31 cellular contexts compared by ENCODE assay signal in genomic region chr22:25525376-25525775, GRCh38.
"Had no signal": no experiment of that assay in that cellular context is flagged by ENCODE, and none has a peak within 500 bp of the region (broad histone marks: within the 10 kb centered on the region; RNA-seq: fewer than 3 reads in every experiment).

No MANE protein-coding gene starts in this region.

- H3K27me3 ChIP-seq: ascending aorta, breast epithelium, dorsolateral prefrontal cortex, esophagus muscularis mucosa, foreskin keratinocyte, gastrocnemius medialis had no signal

- H3K4me3 Mint-ChIP-seq: activated CD4-positive, alpha-beta memory T cell treated with anti-CD3 and anti-CD28 coated beads for 36 hours; activated CD4-positive, alpha-beta T cell treated with anti-CD3 and anti-CD28 coated beads for 36 hours; activated CD4-positive, alpha-beta T cell treated with anti-CD3 and anti-CD28 coated beads, Interleukin-2, amount 10 ng/mL, durations not matched to agents 24 days and 14 days; activated CD8-positive, alpha-beta memory T cell treated with anti-CD3 and anti-CD28 coated beads, Interleukin-2, amount 10 ng/mL, durations not matched to agents 7 days and 5 days; activated CD8-positive, alpha-beta T cell treated with anti-CD3 and anti-CD28 coated beads, Interleukin-2, amount 10 ng/mL, durations not matched to agents 7 days and 5 days; activated naive CD4-positive, alpha-beta T cell treated with anti-CD3 and anti-CD28 coated beads, Interleukin-2, amount 10 ng/mL, durations not matched to agents 7 days and 5 days; activated naive CD8-positive, alpha-beta T cell treated with anti-CD3 and anti-CD28 coated beads, Interleukin-2, amount 10 ng/mL, durations not matched to agents 7 days and 5 days; activated T-helper 1 cell treated with anti-CD3 and anti-CD28 coated beads, Interleukin-12 subunit alpha, Interleukin-12 subunit beta, Interleukin-2, Interleukin-4 antibody, amounts not matched to agents 30 ng/mL and 10 ng/mL and 1 ng/mL, durations not matched to agents 14 hours and 24 hours and 36 hours; brain; central memory CD8-positive, alpha-beta T cell; dendritic cell treated with granulocyte-macrophage colony-stimulating factor and Interleukin-4, amounts not matched to agents 40 ng/mL and 50 ng/mL, for 4 days; endodermal cell had no signal

- H3K36me3 ChIP-seq: breast epithelium, gastrocnemius medialis had no signal

- H3K27me3 Mint-ChIP-seq: activated CD4-positive, alpha-beta memory T cell treated with anti-CD3 and anti-CD28 coated beads for 36 hours; activated CD4-positive, alpha-beta T cell treated with anti-CD3 and anti-CD28 coated beads, Interleukin-2, amount 10 ng/mL, durations not matched to agents 24 days and 14 days; brain; dendritic cell treated with granulocyte-macrophage colony-stimulating factor and Interleukin-4, amounts not matched to agents 40 ng/mL and 50 ng/mL, for 4 days had no signal

- H3K4me3 ChIP-seq: ascending aorta, breast epithelium, coronary artery, dorsolateral prefrontal cortex, esophagus muscularis mucosa, gastrocnemius medialis had no signal

- H3K4me1 Mint-ChIP-seq: activated CD4-positive, alpha-beta T cell treated with anti-CD3 and anti-CD28 coated beads for 36 hours; activated CD8-positive, alpha-beta memory T cell treated with anti-CD3 and anti-CD28 coated beads, Interleukin-2, amount 10 ng/mL, durations not matched to agents 7 days and 5 days; activated naive CD4-positive, alpha-beta T cell treated with anti-CD3 and anti-CD28 coated beads, Interleukin-2, amount 10 ng/mL, durations not matched to agents 7 days and 5 days; activated naive CD8-positive, alpha-beta T cell treated with anti-CD3 and anti-CD28 coated beads, Interleukin-2, amount 10 ng/mL, durations not matched to agents 7 days and 5 days; brain; central memory CD8-positive, alpha-beta T cell; endodermal cell had no signal

- DNase-seq: activated CD4-positive, alpha-beta memory T cell treated with anti-CD3 and anti-CD28 coated beads for 36 hours; activated CD4-positive, alpha-beta T cell treated with anti-CD3 and anti-CD28 coated beads for 36 hours; activated CD4-positive, alpha-beta T cell treated with anti-CD3 and anti-CD28 coated beads, Interleukin-2, amount 10 ng/mL, durations not matched to agents 24 days and 14 days; activated CD4-positive, CD25-positive, alpha-beta regulatory T cell; activated CD4-positive, CD25-positive, alpha-beta regulatory T cell treated with anti-CD3 and anti-CD28 coated beads, Interleukin-2, amount 50 U/mL, for 72 hours; activated CD8-positive, alpha-beta memory T cell treated with anti-CD3 and anti-CD28 coated beads, Interleukin-2, amount 10 ng/mL, durations not matched to agents 7 days and 5 days; activated CD8-positive, alpha-beta memory T cell treated with anti-CD3 and anti-CD28 coated beads, Interleukin-2, amount 50 U/mL, for 4 hours; activated CD8-positive, alpha-beta T cell treated with anti-CD3 and anti-CD28 coated beads, Interleukin-2, amount 10 ng/mL, durations not matched to agents 7 days and 5 days; activated gamma-delta T cell; activated naive CD4-positive, alpha-beta T cell; activated naive CD4-positive, alpha-beta T cell treated with anti-CD3 and anti-CD28 coated beads, Interleukin-2, amount 10 ng/mL, durations not matched to agents 7 days and 5 days; activated naive CD8-positive, alpha-beta T cell treated with anti-CD3 and anti-CD28 coated beads, Interleukin-2, amount 10 ng/mL, durations not matched to agents 7 days and 5 days; activated T-cell treated with anti-CD3 and anti-CD28 coated beads, Interleukin-2, amount 50 U/mL, for 1 hour; activated T-cell treated with anti-CD3 and anti-CD28 coated beads, Interleukin-2, amount 50 U/mL, for 48 hours; dorsolateral prefrontal cortex; effector memory CD4-positive, alpha-beta T cell; endodermal cell; erythroblast; gastrocnemius medialis; glutamatergic neuron; T-helper 2 cell had no signal

- ATAC-seq: activated CD4-positive, alpha-beta T cell treated with anti-CD3 and anti-CD28 coated beads for 36 hours; activated CD8-positive, alpha-beta memory T cell treated with anti-CD3 and anti-CD28 coated beads, Interleukin-2, amount 10 ng/mL, durations not matched to agents 7 days and 5 days; activated CD8-positive, alpha-beta T cell treated with anti-CD3 and anti-CD28 coated beads, Interleukin-2, amount 10 ng/mL, durations not matched to agents 7 days and 5 days; activated naive CD4-positive, alpha-beta T cell treated with anti-CD3 and anti-CD28 coated beads, Interleukin-2, amount 50 U/mL, for 72 hours; foreskin keratinocyte; gastrocnemius medialis had no signal

- H3K27ac Mint-ChIP-seq: activated CD4-positive, alpha-beta memory T cell treated with anti-CD3 and anti-CD28 coated beads for 36 hours; activated CD4-positive, alpha-beta T cell treated with anti-CD3 and anti-CD28 coated beads for 36 hours; activated CD4-positive, alpha-beta T cell treated with anti-CD3 and anti-CD28 coated beads, Interleukin-2, amount 10 ng/mL, durations not matched to agents 24 days and 14 days; activated CD8-positive, alpha-beta memory T cell treated with anti-CD3 and anti-CD28 coated beads, Interleukin-2, amount 10 ng/mL, durations not matched to agents 7 days and 5 days; activated CD8-positive, alpha-beta T cell treated with anti-CD3 and anti-CD28 coated beads, Interleukin-2, amount 10 ng/mL, durations not matched to agents 7 days and 5 days; activated naive CD4-positive, alpha-beta T cell treated with anti-CD3 and anti-CD28 coated beads, Interleukin-2, amount 10 ng/mL, durations not matched to agents 7 days and 5 days; activated naive CD8-positive, alpha-beta T cell treated with anti-CD3 and anti-CD28 coated beads, Interleukin-2, amount 10 ng/mL, durations not matched to agents 7 days and 5 days; activated T-helper 1 cell treated with anti-CD3 and anti-CD28 coated beads, Interleukin-12 subunit alpha, Interleukin-12 subunit beta, Interleukin-2, Interleukin-4 antibody, amounts not matched to agents 30 ng/mL and 10 ng/mL and 1 ng/mL, durations not matched to agents 14 hours and 24 hours and 36 hours; dendritic cell treated with granulocyte-macrophage colony-stimulating factor and Interleukin-4, amounts not matched to agents 40 ng/mL and 50 ng/mL, for 4 days; endodermal cell had no signal
